1 cellular context compared by ENCODE assay signal in the genomic region with DNA sequence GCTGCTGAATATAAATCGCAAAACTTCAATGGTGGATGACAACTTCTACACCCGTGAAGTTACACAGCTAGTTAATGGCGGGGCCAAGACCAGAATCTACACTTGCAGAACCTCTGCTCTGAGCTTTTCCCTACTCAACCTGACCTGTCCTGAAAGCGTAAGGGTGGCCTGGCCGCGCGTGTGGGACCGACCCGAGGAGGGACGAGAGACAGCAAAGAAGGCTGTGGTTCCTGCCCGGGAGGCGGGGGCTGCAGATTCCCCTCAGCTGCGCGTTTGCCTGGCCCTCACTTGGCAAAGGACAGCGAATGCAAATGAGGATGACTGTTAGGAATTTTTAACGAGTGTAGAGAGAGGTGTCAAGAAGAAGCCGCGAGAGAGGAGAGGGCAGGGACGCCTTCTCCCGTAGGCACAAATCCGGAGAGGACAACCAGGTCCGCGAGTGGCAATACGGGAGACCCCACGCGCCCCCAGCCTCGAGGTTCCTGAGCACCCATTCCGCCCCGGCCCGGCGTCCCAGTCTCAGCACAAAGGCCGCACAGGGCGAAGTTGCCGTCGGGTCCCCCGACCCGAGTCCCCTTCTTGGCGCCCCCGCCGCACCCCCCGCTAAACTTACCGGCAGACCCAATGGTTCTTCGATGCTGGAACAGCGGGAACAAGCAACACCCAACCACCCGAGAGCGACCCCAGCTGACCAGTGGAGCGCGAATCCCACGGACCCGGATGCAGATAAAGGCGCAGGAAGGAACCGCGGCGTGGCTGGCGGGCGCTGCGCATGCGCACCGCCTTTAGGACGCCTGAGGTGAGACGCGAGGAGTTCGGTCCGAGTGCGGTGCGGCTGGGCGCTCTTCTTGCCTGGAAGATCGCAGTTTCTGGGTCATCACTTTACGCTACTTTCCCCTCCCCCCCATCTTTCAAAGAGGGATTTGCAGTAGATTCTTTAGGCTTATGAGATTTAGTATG.
TF ChIP-seq lines count a peak whose summit lies in the region.

A gene (minus strand): TSS at position 696 of the 960 bp plus-strand sequence. CDS start 4,349 bp downstream, outside the sequence.

TF ChIP-seq in H1, 55 proteins besides CTCF, POLR2A, EP300 and RAD21:
- TF ChIP-seq, protein P1, sequence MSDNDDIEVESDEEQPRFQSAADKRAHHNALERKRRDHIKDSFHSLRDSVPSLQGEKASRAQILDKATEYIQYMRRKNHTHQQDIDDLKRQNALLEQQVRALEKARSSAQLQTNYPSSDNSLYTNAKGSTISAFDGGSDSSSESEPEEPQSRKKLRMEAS (IDR thresholded peaks at IDR 0.05), result peak; percentile 88
- TF ChIP-seq CTBP2 (IDR thresholded peaks at IDR 0.05; ENCODE audit: borderline replicate concordance, insufficient read depth, insufficient read length, low read length) (no peak), SIN3A (conservative IDR thresholded peaks at IDR 0.05 in 1 of 2, IDR thresholded peaks at IDR 0.05 in 1 of 2; ENCODE audit: low read depth in 1 of 2, low read length in 2 of 2) (no peak), RNF2 (IDR thresholded peaks at IDR 0.05; ENCODE audit: borderline replicate concordance, low read depth, low read length, missing control alignments, poor library complexity, severe bottlenecking) (peak; percentile 35), FOSL1 (IDR thresholded peaks at IDR 0.05; ENCODE audit: insufficient read depth, low read depth, low read length) (no peak), MAFK (IDR thresholded peaks at IDR 0.05; ENCODE audit: low read depth, low read length) (no peak), TCF12 (IDR thresholded peaks at IDR 0.05; ENCODE audit: low read depth, low read length) (no peak), SRF (IDR thresholded peaks at IDR 0.05; ENCODE audit: low read depth, low read length) (no peak), CHD2 (IDR thresholded peaks at IDR 0.05; ENCODE audit: low read length) (no peak), BACH1 (IDR thresholded peaks at IDR 0.05; ENCODE audit: low read length) (no peak; the same call in 1 of the 2 replicates), HDAC2 (IDR thresholded peaks at IDR 0.05; ENCODE audit: borderline replicate concordance in 1 of 2, low read depth in 2 of 2, low read length in 2 of 2) (0 out of 4 replicates have a peak, but pooled peaks of 1 of the 2 experiments have one; percentile 69), SP2 (IDR thresholded peaks at IDR 0.05; ENCODE audit: low read length) (no peak), TAF1 (IDR thresholded peaks at IDR 0.05; ENCODE audit: low read depth, low read length) (peak; percentile 81; the same call in 1 of the 2 replicates), ASH2L (IDR thresholded peaks at IDR 0.05; ENCODE audit: low read length) (peak; percentile 91), RBBP5 (IDR thresholded peaks at IDR 0.05; ENCODE audit: borderline replicate concordance, low read depth, low read length) (peak; percentile 74), TAF7 (optimal IDR thresholded peaks at IDR 0.05; ENCODE audit: borderline replicate concordance, low read depth, low read length) (peak; percentile 36), JUND (IDR thresholded peaks at IDR 0.05; ENCODE audit: low read length) (no peak), GTF2F1 (IDR thresholded peaks at IDR 0.05; ENCODE audit: borderline replicate concordance, low read depth, low read length) (no peak), TBP (IDR thresholded peaks at IDR 0.05; ENCODE audit: low read depth, low read length) (peak; percentile 61), SAP30 (IDR thresholded peaks at IDR 0.05; ENCODE audit: insufficient read depth, insufficient replicate concordance, low read length) (peak; percentile 70), PHF8 (conservative IDR thresholded peaks at IDR 0.05; ENCODE audit: low read depth, low read length) (peak; percentile 49; the same call in 1 of the 2 replicates), NRF1 (IDR thresholded peaks at IDR 0.05; ENCODE audit: low read depth, low read length) (peak; percentile 93), POLR2AphosphoS5 (IDR thresholded peaks at IDR 0.05; ENCODE audit: low read depth, low read length) (peak; percentile 80)
- TF ChIP-seq, protein P2, sequence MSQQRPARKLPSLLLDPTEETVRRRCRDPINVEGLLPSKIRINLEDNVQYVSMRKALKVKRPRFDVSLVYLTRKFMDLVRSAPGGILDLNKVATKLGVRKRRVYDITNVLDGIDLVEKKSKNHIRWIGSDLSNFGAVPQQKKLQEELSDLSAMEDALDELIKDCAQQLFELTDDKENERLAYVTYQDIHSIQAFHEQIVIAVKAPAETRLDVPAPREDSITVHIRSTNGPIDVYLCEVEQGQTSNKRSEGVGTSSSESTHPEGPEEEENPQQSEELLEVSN (IDR thresholded peaks at IDR 0.05), result peak; percentile 96
- TF ChIP-seq, protein P3, sequence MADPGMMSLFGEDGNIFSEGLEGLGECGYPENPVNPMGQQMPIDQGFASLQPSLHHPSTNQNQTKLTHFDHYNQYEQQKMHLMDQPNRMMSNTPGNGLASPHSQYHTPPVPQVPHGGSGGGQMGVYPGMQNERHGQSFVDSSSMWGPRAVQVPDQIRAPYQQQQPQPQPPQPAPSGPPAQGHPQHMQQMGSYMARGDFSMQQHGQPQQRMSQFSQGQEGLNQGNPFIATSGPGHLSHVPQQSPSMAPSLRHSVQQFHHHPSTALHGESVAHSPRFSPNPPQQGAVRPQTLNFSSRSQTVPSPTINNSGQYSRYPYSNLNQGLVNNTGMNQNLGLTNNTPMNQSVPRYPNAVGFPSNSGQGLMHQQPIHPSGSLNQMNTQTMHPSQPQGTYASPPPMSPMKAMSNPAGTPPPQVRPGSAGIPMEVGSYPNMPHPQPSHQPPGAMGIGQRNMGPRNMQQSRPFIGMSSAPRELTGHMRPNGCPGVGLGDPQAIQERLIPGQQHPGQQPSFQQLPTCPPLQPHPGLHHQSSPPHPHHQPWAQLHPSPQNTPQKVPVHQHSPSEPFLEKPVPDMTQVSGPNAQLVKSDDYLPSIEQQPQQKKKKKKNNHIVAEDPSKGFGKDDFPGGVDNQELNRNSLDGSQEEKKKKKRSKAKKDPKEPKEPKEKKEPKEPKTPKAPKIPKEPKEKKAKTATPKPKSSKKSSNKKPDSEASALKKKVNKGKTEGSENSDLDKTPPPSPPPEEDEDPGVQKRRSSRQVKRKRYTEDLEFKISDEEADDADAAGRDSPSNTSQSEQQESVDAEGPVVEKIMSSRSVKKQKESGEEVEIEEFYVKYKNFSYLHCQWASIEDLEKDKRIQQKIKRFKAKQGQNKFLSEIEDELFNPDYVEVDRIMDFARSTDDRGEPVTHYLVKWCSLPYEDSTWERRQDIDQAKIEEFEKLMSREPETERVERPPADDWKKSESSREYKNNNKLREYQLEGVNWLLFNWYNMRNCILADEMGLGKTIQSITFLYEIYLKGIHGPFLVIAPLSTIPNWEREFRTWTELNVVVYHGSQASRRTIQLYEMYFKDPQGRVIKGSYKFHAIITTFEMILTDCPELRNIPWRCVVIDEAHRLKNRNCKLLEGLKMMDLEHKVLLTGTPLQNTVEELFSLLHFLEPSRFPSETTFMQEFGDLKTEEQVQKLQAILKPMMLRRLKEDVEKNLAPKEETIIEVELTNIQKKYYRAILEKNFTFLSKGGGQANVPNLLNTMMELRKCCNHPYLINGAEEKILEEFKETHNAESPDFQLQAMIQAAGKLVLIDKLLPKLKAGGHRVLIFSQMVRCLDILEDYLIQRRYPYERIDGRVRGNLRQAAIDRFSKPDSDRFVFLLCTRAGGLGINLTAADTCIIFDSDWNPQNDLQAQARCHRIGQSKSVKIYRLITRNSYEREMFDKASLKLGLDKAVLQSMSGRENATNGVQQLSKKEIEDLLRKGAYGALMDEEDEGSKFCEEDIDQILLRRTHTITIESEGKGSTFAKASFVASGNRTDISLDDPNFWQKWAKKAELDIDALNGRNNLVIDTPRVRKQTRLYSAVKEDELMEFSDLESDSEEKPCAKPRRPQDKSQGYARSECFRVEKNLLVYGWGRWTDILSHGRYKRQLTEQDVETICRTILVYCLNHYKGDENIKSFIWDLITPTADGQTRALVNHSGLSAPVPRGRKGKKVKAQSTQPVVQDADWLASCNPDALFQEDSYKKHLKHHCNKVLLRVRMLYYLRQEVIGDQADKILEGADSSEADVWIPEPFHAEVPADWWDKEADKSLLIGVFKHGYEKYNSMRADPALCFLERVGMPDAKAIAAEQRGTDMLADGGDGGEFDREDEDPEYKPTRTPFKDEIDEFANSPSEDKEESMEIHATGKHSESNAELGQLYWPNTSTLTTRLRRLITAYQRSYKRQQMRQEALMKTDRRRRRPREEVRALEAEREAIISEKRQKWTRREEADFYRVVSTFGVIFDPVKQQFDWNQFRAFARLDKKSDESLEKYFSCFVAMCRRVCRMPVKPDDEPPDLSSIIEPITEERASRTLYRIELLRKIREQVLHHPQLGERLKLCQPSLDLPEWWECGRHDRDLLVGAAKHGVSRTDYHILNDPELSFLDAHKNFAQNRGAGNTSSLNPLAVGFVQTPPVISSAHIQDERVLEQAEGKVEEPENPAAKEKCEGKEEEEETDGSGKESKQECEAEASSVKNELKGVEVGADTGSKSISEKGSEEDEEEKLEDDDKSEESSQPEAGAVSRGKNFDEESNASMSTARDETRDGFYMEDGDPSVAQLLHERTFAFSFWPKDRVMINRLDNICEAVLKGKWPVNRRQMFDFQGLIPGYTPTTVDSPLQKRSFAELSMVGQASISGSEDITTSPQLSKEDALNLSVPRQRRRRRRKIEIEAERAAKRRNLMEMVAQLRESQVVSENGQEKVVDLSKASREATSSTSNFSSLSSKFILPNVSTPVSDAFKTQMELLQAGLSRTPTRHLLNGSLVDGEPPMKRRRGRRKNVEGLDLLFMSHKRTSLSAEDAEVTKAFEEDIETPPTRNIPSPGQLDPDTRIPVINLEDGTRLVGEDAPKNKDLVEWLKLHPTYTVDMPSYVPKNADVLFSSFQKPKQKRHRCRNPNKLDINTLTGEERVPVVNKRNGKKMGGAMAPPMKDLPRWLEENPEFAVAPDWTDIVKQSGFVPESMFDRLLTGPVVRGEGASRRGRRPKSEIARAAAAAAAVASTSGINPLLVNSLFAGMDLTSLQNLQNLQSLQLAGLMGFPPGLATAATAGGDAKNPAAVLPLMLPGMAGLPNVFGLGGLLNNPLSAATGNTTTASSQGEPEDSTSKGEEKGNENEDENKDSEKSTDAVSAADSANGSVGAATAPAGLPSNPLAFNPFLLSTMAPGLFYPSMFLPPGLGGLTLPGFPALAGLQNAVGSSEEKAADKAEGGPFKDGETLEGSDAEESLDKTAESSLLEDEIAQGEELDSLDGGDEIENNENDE (IDR thresholded peaks at IDR 0.05; ENCODE audit: insufficient replicate concordance, low read length), result no peak
- TF ChIP-seq, protein P4, sequence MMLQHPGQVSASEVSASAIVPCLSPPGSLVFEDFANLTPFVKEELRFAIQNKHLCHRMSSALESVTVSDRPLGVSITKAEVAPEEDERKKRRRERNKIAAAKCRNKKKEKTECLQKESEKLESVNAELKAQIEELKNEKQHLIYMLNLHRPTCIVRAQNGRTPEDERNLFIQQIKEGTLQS (IDR thresholded peaks at IDR 0.05; ENCODE audit: insufficient read depth, low read depth, low read length), result no peak
- TF ChIP-seq, protein P5, sequence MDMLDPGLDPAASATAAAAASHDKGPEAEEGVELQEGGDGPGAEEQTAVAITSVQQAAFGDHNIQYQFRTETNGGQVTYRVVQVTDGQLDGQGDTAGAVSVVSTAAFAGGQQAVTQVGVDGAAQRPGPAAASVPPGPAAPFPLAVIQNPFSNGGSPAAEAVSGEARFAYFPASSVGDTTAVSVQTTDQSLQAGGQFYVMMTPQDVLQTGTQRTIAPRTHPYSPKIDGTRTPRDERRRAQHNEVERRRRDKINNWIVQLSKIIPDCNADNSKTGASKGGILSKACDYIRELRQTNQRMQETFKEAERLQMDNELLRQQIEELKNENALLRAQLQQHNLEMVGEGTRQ (IDR thresholded peaks at IDR 0.05; ENCODE audit: low read length), result no peak
TF ChIP-seq in H1: peak in this region for 13.
